In genomic region chr17:79276824-79277223, GRCh38 we compare ENCODE assay signal across 19 cellular contexts.
"Had no signal": no experiment of that assay in that cellular context is flagged by ENCODE, and none has a peak within 500 bp of the region (broad histone marks: within the 10 kb centered on the region; RNA-seq: fewer than 3 reads in every experiment).

No MANE protein-coding gene starts in this region.

- H3K4me1 ChIP-seq: esophagus squamous epithelium, left lung, stomach, testis had no signal

- ATAC-seq: activated T-cell treated with anti-CD3 and anti-CD28 coated beads, Interleukin-2, amount 50 U/mL, for 4 hours; left lung; WTC11 had no signal

- H3K9me3 ChIP-seq: esophagus squamous epithelium, left lung, stomach, testis had no signal

- H3K4me3 ChIP-seq: esophagus squamous epithelium, left lung, stomach, testis had no signal

- H3K27me3 ChIP-seq: testis had no signal

- FAIRE-seq: endothelial cell of umbilical vein, kidney had no signal

- H3K27ac ChIP-seq: esophagus squamous epithelium, left lung, parathyroid adenoma, stomach, testis had no signal

- H3K36me3 ChIP-seq: esophagus squamous epithelium, left lung, stomach had no signal

- DNase-seq: activated CD4-positive, alpha-beta memory T cell treated with anti-CD3 and anti-CD28 coated beads, Interleukin-2, amount 10 ng/mL, durations not matched to agents 7 days and 5 days; activated CD4-positive, alpha-beta T cell treated with anti-CD3 and anti-CD28 coated beads for 4 hours; activated effector memory CD4-positive, alpha-beta T cell treated with Interleukin-2 at 50 U/mL for 16 hours; activated T-cell treated with anti-CD3 and anti-CD28 coated beads, Interleukin-2, amount 50 U/mL, for 4 hours; cortex of kidney; effector CD4-positive, alpha-beta T cell; esophagus squamous epithelium; foreskin fibroblast; hippocampal formation; kidney; left lung; mammary epithelial cell; naive B cell; stimulated activated CD4-positive, alpha-beta T cell treated with anti-CD3 and anti-CD28 coated beads, Interleukin-1b, Interleukin-23, amount 100 ng/mL, for 48 hours; stomach; testis had no signal
